Comparison of ENCODE assay signal across 21 cellular contexts in the genomic region with DNA sequence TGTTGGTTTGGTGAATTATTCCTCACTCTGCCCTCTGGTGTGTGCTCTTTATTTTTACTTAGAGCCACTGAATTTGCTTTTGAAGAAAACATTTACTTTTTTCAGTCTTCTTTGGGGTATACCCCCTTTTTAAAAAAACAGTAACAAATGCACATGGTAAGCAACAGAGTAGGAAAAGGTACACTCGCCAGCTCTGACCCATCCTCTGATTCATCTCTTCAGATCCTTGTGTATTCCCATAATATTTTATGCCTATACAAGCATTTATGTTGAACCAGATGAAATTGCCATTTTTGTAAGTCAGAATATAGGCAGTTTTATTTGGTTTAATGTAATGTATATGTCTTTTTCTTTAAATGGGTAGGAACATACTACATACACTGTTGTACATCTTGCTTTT. TPM values are rescaled to one million over a fixed set of nuclear protein-coding genes. Genes with fewer than 3 reads are reported as not detected.
A peak's percentile ranks its signal among the peaks of the same experiment; 100 is the strongest.
DNase-seq lines count a peak whose midpoint lies in the region; ATAC-seq and TF ChIP-seq lines count a peak whose summit lies in the region.
"Had no signal": no experiment of that assay in that cellular context is flagged by ENCODE, and none has a peak within 500 bp of the region (broad histone marks: within the 10 kb centered on the region; RNA-seq: fewer than 3 reads in every experiment).

No MANE protein-coding gene starts in this region.

- H3K27ac ChIP-seq in CD4-positive, alpha-beta T cell (ENCODE audit: low read depth, low read length): no peak overlapping the region
- H3K27ac ChIP-seq in dorsolateral prefrontal cortex: no peak overlapping the region
- H3K27ac ChIP-seq in psoas muscle: no peak overlapping the region
- H3K27ac ChIP-seq: HL-60, Peyer's patch had no signal

- H3K4me3 ChIP-seq in cardiac fibroblast (replicated peaks in 1 of 2; ENCODE audit: low read depth in 2 of 2, low read length in 2 of 2) (no peak overlapping the region), fibroblast of pulmonary artery (replicated peaks; ENCODE audit: low read depth, low read length) (no peak overlapping the region), dorsolateral prefrontal cortex (no peak overlapping the region), psoas muscle (no peak overlapping the region)
- H3K4me3 ChIP-seq: Peyer's patch had no signal

- WGBS in psoas muscle, 3 donors: 91 to 97% (median 92%) methylated on average over 1 of the region's 1 CpG

- peaks cover 8 to 43% of the 10 kb centered on the region in 2 donors for H3K36me3 ChIP-seq in psoas muscle (ENCODE audit: insufficient read depth in 1 of 2, low read depth in 1 of 2)

- POLR2A ChIA-PET in CD4-positive, alpha-beta T cell (lab: Charles Lee): no interaction called here

- intact Hi-C loops in CD4-positive, alpha-beta T cell (cut with DNase I, micrococcal nuclease): no loop called here
- intact Hi-C loops in dorsolateral prefrontal cortex (cut with DNase I) (no loop called here), psoas muscle (cut with DNase I) (no loop called here)

- no peaks in the 10 kb centered on the region for H3K9me3 ChIP-seq in CD4-positive, alpha-beta T cell (ENCODE audit: control insufficient read depth, low read length)
- H3K9me3 ChIP-seq in psoas muscle: no peaks in the 10 kb centered on the region
- H3K9me3 ChIP-seq: Peyer's patch had no signal

- H3K4me1 Mint-ChIP-seq in CD4-positive, alpha-beta T cell (ENCODE audit: low read depth): peaks cover 12% of the 10 kb centered on the region
- peaks cover 6% of the 10 kb centered on the region for H3K4me1 Mint-ChIP-seq in mesothelial cell of epicardium
- H3K4me1 Mint-ChIP-seq in T-helper 2 cell treated with Interferon-gamma antibody and Interleukin-4, amounts not matched to agents 5 μg/mL and 100 μg/mL, for 36 hours (ENCODE audit: low read depth): no peaks in the 10 kb centered on the region
- H3K4me1 Mint-ChIP-seq: IgD-negative memory B cell had no signal

- H3K27ac Mint-ChIP-seq in CD4-positive, alpha-beta T cell: no peak overlapping the region
- H3K27ac Mint-ChIP-seq in mesothelial cell of epicardium: no peak overlapping the region
- no peak overlapping the region for H3K27ac Mint-ChIP-seq in T-helper 2 cell treated with Interferon-gamma antibody and Interleukin-4, amounts not matched to agents 5 μg/mL and 100 μg/mL, for 36 hours
- H3K27ac Mint-ChIP-seq: IgD-negative memory B cell had no signal

- no peaks in the 10 kb centered on the region for H3K27me3 Mint-ChIP-seq in CD4-positive, alpha-beta T cell
- no peaks in the 10 kb centered on the region for H3K27me3 Mint-ChIP-seq in mesothelial cell of epicardium (ENCODE audit: low read depth)
- no peaks in the 10 kb centered on the region for H3K27me3 Mint-ChIP-seq in T-helper 2 cell treated with Interferon-gamma antibody and Interleukin-4, amounts not matched to agents 5 μg/mL and 100 μg/mL, for 36 hours (ENCODE audit: low read depth)
- H3K27me3 Mint-ChIP-seq: CD4-positive, alpha-beta memory T cell; IgD-negative memory B cell had no signal

- CTCF ChIA-PET in CD4-positive, alpha-beta T cell (lab: Charles Lee): no interaction called here

- ATAC-seq in CD4-positive, alpha-beta T cell (ENCODE audit: poor library complexity): peak; percentile 19
- ATAC-seq in psoas muscle: no peak

- no peak for TF ChIP-seq CTCF in CD4-positive, alpha-beta T cell (IDR thresholded peaks at IDR 0.05)
- TF ChIP-seq CTCF in cardiac fibroblast (IDR thresholded peaks at IDR 0.05; ENCODE audit: low read depth, low read length) (no peak), fibroblast of pulmonary artery (IDR thresholded peaks at IDR 0.05; ENCODE audit: low read length, missing control alignments) (no peak), mesothelial cell of epicardium (IDR thresholded peaks at IDR 0.05; ENCODE audit: unreplicated experiment) (no peak), dorsolateral prefrontal cortex (IDR thresholded peaks at IDR 0.05 in 54 of 56, conservative IDR thresholded peaks at IDR 0.05 in 2 of 56; ENCODE audit: low read depth in 1 of 56, partially characterized antibody in 56 of 56) (no peak), psoas muscle (IDR thresholded peaks at IDR 0.05) (no peak)

- H3K4me3 Mint-ChIP-seq in CD4-positive, alpha-beta T cell: no peak overlapping the region
- H3K4me3 Mint-ChIP-seq in mesothelial cell of epicardium: no peak overlapping the region
- H3K4me3 Mint-ChIP-seq in T-helper 2 cell treated with Interferon-gamma antibody and Interleukin-4, amounts not matched to agents 5 μg/mL and 100 μg/mL, for 36 hours: no peak overlapping the region
- H3K4me3 Mint-ChIP-seq: CD4-positive, alpha-beta memory T cell; IgD-negative memory B cell had no signal

- H3K36me3 Mint-ChIP-seq in CD4-positive, alpha-beta T cell (ENCODE audit: low read depth): peaks cover 74% of the 10 kb centered on the region
- H3K36me3 Mint-ChIP-seq in mesothelial cell of epicardium: peaks cover 46% of the 10 kb centered on the region
- H3K36me3 Mint-ChIP-seq in T-helper 2 cell treated with Interferon-gamma antibody and Interleukin-4, amounts not matched to agents 5 μg/mL and 100 μg/mL, for 36 hours (ENCODE audit: low read depth): peaks cover 10% of the 10 kb centered on the region

- H3K27me3 ChIP-seq in CD4-positive, alpha-beta T cell (ENCODE audit: control insufficient read depth, insufficient read depth, low read length): no peaks in the 10 kb centered on the region
- no peaks in the 10 kb centered on the region for H3K27me3 ChIP-seq in dorsolateral prefrontal cortex
- H3K27me3 ChIP-seq in psoas muscle (ENCODE audit: insufficient read depth in 3 of 3, low read length in 2 of 3): no peaks in the 10 kb centered on the region
- H3K27me3 ChIP-seq: Peyer's patch had no signal

- no peaks in the 10 kb centered on the region for H3K4me1 ChIP-seq in psoas muscle
- H3K4me1 ChIP-seq: Peyer's patch had no signal

- no peak for DNase-seq in CD4-positive, alpha-beta T cell
- DNase-seq in M059J (ENCODE audit: low read depth) (peak; percentile 10), cardiac fibroblast (ENCODE audit: low read depth in 2 of 2) (peak; percentile 17 to 26), fibroblast of pulmonary artery (ENCODE audit: low read depth) (peak; percentile 14), mesothelial cell of epicardium (ENCODE audit: low spot score in 2 of 2, unreplicated experiment in 2 of 2) (no peak), dorsolateral prefrontal cortex (no peak), psoas muscle (no peak)
- DNase-seq in T-helper 2 cell treated with Interferon-gamma antibody and Interleukin-4, amounts not matched to agents 5 μg/mL and 100 μg/mL, for 36 hours (ENCODE audit: low spot score): no peak
- DNase-seq: CD4-positive, alpha-beta memory T cell; DMS153; H7; Karpas-422; NCI-H1105; NCI-H2081; NCI-H2171 treated with DMSO at 0.1 percent for 48 hours; NCI-H446 treated with DMSO at 0.1 percent for 48 hours; NCI-H69; Peyer's patch; Right ventricle myocardium superior had no signal

- peaks cover 2% of the 10 kb centered on the region for H3K9me3 Mint-ChIP-seq in CD4-positive, alpha-beta T cell
- peaks cover 9% of the 10 kb centered on the region for H3K9me3 Mint-ChIP-seq in mesothelial cell of epicardium
- H3K9me3 Mint-ChIP-seq in T-helper 2 cell treated with Interferon-gamma antibody and Interleukin-4, amounts not matched to agents 5 μg/mL and 100 μg/mL, for 36 hours: no peaks in the 10 kb centered on the region
- H3K9me3 Mint-ChIP-seq: CD4-positive, alpha-beta memory T cell had no signal

RNA-seq across cellular contexts. Expression of a gene that starts 28.3 kb away (rescaled TPM):
- 100 to 1,000 TPM; 141 to 142 TPM for total RNA-seq in CD4-positive, alpha-beta T cell
- total RNA-seq in M059J (2014; rRNA removed; shearing (Covaris generic)): 86.1 and 95.6 TPM in 2 replicates
- total RNA-seq in mesothelial cell of epicardium: 280 to 286 TPM (median 285 TPM) in 3 replicates
- 100 to 1,000 TPM; 216 to 414 (median 302) TPM for total RNA-seq in dorsolateral prefrontal cortex
- total RNA-seq in psoas muscle: 10 to 100 TPM; 22.2 to 50.3 (median 30.0) TPM
- polyA plus RNA-seq in psoas muscle: 10 to 100 TPM in 2 of 3 donors, 1 to 10 TPM in 1; 6.5 to 25.7 (median 13.7) TPM

RNA-seq across cellular contexts. Expression of a gene that starts 28.5 kb away (rescaled TPM):
- total RNA-seq in CD4-positive, alpha-beta T cell: 10 to 100 TPM; 11.1 to 14.8 TPM
- 46.5 and 67.0 TPM in 2 replicates for total RNA-seq in M059J (2014; rRNA removed; shearing (Covaris generic))
- total RNA-seq in mesothelial cell of epicardium (11.0 to 13.9 TPM (median 13.7 TPM) in 3 replicates), dorsolateral prefrontal cortex (10 to 100 TPM; 10.2 to 39.8 (median 22.9) TPM), psoas muscle (10 to 100 TPM; 26.6 to 46.9 (median 34.4) TPM)
- 10 to 100 TPM; 23.0 to 41.5 (median 27.2) TPM for polyA plus RNA-seq in psoas muscle

Comparison
In these comparisons a context has a peak if more than half of its experiments do, and no peak if none do; other contexts are left out.
1. DNase-seq: peak in M059J (single experiment), cardiac fibroblast (2 of 2) and fibroblast of pulmonary artery (single experiment); none in CD4-positive, alpha-beta T cell (0 of 10), mesothelial cell of epicardium (0 of 2), dorsolateral prefrontal cortex (0 of 10), psoas muscle (0 of 2) and T-helper 2 cell treated with Interferon-gamma antibody and Interleukin-4, amounts not matched to agents 5 μg/mL and 100 μg/mL, for 36 hours (single experiment).